17 cellular contexts compared by ENCODE assay signal in genomic region chr5:60830581-60831127, GRCh38. TPM values are rescaled to one million over a fixed set of nuclear protein-coding genes. Genes with fewer than 3 reads are reported as not detected.
DNase-seq lines count a peak whose midpoint lies in the region; ATAC-seq, FAIRE-seq and TF ChIP-seq lines count a peak whose summit lies in the region.
"Had no signal": no experiment of that assay in that cellular context is flagged by ENCODE, and none has a peak within 500 bp of the region (broad histone marks: within the 10 kb centered on the region; RNA-seq: fewer than 3 reads in every experiment).

No MANE protein-coding gene starts in this region.

- FAIRE-seq in HepG2 (lab: Jason Lieb, UNC), result no peak
- peak; percentile 51 for FAIRE-seq in pancreas (lab: Jason Lieb, UNC)

- no peak for TF ChIP-seq RAD21 in HepG2 (CRISPR knock-in tag; IDR thresholded peaks at IDR 0.05)

- no peaks in the 10 kb centered on the region for H3K79me2 ChIP-seq in HepG2 (ENCODE audit: insufficient read depth, low read length)

- TF ChIP-seq POLR2A in HepG2 (IDR thresholded peaks at IDR 0.05; ENCODE audit: insufficient read depth in 1 of 2, low read depth in 2 of 2, low read length in 2 of 2) (no peak), right lobe of liver (IDR thresholded peaks at IDR 0.05) (no peak)

- H4K20me1 ChIP-seq in HepG2 (ENCODE audit: insufficient read depth, low read length), result no peaks in the 10 kb centered on the region

- no peak overlapping the region for H3K4me2 ChIP-seq in HepG2 (ENCODE audit: low read depth, low read length)

- H3K9ac ChIP-seq in HepG2 (ENCODE audit: insufficient read depth, low read depth, low read length), result no peak overlapping the region

- intact Hi-C loops in HepG2 (cut with micrococcal nuclease; ENCODE audit: unreplicated experiment) (loop anchor here (10.0 kb wide), 1 partner anchor 1264 kb away; no protein-coding TSS in a partner anchor), right lobe of liver (cut with DNase I) (no loop called here), pancreas (cut with DNase I) (no loop called here)

- BruUV-seq in HepG2 (replicated peaks; lab: Mats Ljungman, UMichigan), result no TSS peak

- DNase-seq in HepG2 (ENCODE audit: low spot score) (no peak), right lobe of liver (no peak), pancreas (peak in 1 of 6 donors; percentile 7), ecto neural progenitor cell (ENCODE audit: low spot score) (no peak), NCI-H1930 (lab: John Stamatoyannopoulos, UW) (no peak)
- DNase-seq: ACHN; activated CD4-positive, CD25-positive, alpha-beta regulatory T cell treated with anti-CD3 and anti-CD28 coated beads, Interleukin-2, amount 50 U/mL, for 72 hours; HCEC 1CT; NCI-H187; NCI-H526 treated with DMSO at 0.1 percent for 48 hours; psoas muscle; T-helper 17 cell had no signal

- POLR2A ChIA-PET in HepG2 (lab: Yijun Ruan, JAX), result no interaction called here

- TF ChIP-seq EP300 in HepG2 (IDR thresholded peaks at IDR 0.05; ENCODE audit: low read depth in 2 of 2, low read length in 2 of 2) (no peak), HepG2 (CRISPR knock-in tag; IDR thresholded peaks at IDR 0.05; ENCODE audit: borderline replicate concordance) (no peak)

- H3K36me3 ChIP-seq in HepG2 (replicated peaks in 1 of 2; ENCODE audit: control insufficient read depth in 1 of 2, insufficient read depth in 2 of 2, low read length in 2 of 2), result no peaks in the 10 kb centered on the region
- H3K36me3 ChIP-seq in right lobe of liver, result no peaks in the 10 kb centered on the region
- no peaks in the 10 kb centered on the region for H3K36me3 ChIP-seq in pancreas

- no peak for TF ChIP-seq CTCF in HepG2 (CRISPR knock-in tag; IDR thresholded peaks at IDR 0.05)
- no peak for TF ChIP-seq CTCF in right lobe of liver (IDR thresholded peaks at IDR 0.05)
- TF ChIP-seq CTCF in pancreas (IDR thresholded peaks at IDR 0.05), result no peak

- no peak overlapping the region for H2AFZ ChIP-seq in HepG2 (ENCODE audit: low read length)

- ATAC-seq in HepG2, result no peak
- ATAC-seq in right lobe of liver, result no peak
- peak; percentile 58 for ATAC-seq in GM21717 (IDR thresholded peaks at IDR 0.05; ENCODE audit: unreplicated experiment)
- ATAC-seq in HG03159 (IDR thresholded peaks at IDR 0.05; ENCODE audit: unreplicated experiment), result peak; percentile 60
- peak; percentile 44 to 67 (median 60) for ATAC-seq in pancreas
- no peak for ATAC-seq in HG03139 (IDR thresholded peaks at IDR 0.05; ENCODE audit: unreplicated experiment)
- ATAC-seq: left lobe of liver, psoas muscle, T-helper 17 cell had no signal

- H3K4me1 ChIP-seq in HepG2 (ENCODE audit: insufficient read depth, low read length) (no peaks in the 10 kb centered on the region), right lobe of liver (no peaks in the 10 kb centered on the region), pancreas (peaks cover 0 to 14% (median 0%) of the 10 kb centered on the region in 3 donors)
- H3K4me1 ChIP-seq: psoas muscle had no signal

- no peaks in the 10 kb centered on the region for H3K27me3 ChIP-seq in HepG2 (ENCODE audit: control insufficient read depth in 1 of 2, insufficient read depth in 2 of 2, low read length in 2 of 2)
- no peaks in the 10 kb centered on the region for H3K27me3 ChIP-seq in right lobe of liver
- no peaks in the 10 kb centered on the region for H3K27me3 ChIP-seq in pancreas

- in situ Hi-C loops in HepG2 (cut with HindIII; ENCODE audit: extremely low pct_ligation_motif_present, low pct_unique_long_range_greater_than_20kb), result no loop called here

- H3K9me3 ChIP-seq in HepG2 (ENCODE audit: low read length) (no peaks in the 10 kb centered on the region), right lobe of liver (no peaks in the 10 kb centered on the region), pancreas (peaks cover 0 to 3% (median 0%) of the 10 kb centered on the region in 4 donors)
- H3K9me3 ChIP-seq: psoas muscle had no signal

- CTCF ChIA-PET in HepG2 (lab: Yijun Ruan, JAX; ENCODE audit: low intra/inter-chr PET ratio, low total read pairs), result no interaction called here

- H3K4me3 ChIP-seq in HepG2 (replicated peaks in 1 of 3; ENCODE audit: insufficient read depth in 1 of 3, low read depth in 2 of 3, low read length in 3 of 3) (no peak overlapping the region), right lobe of liver (no peak overlapping the region), pancreas (no peak overlapping the region)
- H3K4me3 ChIP-seq: psoas muscle had no signal

- H3K27ac ChIP-seq in HepG2 (ENCODE audit: extremely low read length, insufficient read depth, low read length), result no peak overlapping the region
- no peak overlapping the region for H3K27ac ChIP-seq in right lobe of liver
- H3K27ac ChIP-seq in pancreas, result peak overlapping the region in 1 of 4 donors; percentile 3
- H3K27ac ChIP-seq: psoas muscle, RWPE1 had no signal

RNA-seq across cellular contexts. Expression of gene ELOVL7, which starts 13.4 kb away (rescaled TPM):
- total RNA-seq in HepG2 (2016; rRNA removed; fragmentation: Illumina TruSeq; extraction: Trizol) (5.1 and 7.3 TPM in 2 replicates), right lobe of liver (1 to 10 TPM in 1 of 6 experiments, under 1 TPM in 5; 0.19 to 1.2 (median 0.63) TPM), pancreas (10 to 100 TPM in 2 of 6 donors, 1 to 10 TPM in 4; 6.1 to 11.1 (median 6.8) TPM)
- total RNA-seq in HepG2 (2016; cell fraction: cytosol; rRNA removed; fragmentation: Illumina TruSeq; extraction: Trizol; ENCODE audit: low read depth), result 0.40 and 1.1 TPM in 2 replicates
- total RNA-seq in HepG2 (2016; cell fraction: insoluble cytoplasmic fraction; rRNA removed; fragmentation: Illumina TruSeq; extraction: Trizol), result 4.3 and 8.0 TPM in 2 replicates
- 2.5 and 3.4 TPM in 2 replicates for total RNA-seq in HepG2 (2016; cell fraction: membrane; rRNA removed; fragmentation: Illumina TruSeq; extraction: Trizol)
- 8.0 TPM in 2 replicates for total RNA-seq in HepG2 (2016; cell fraction: nucleus; rRNA removed; fragmentation: Illumina TruSeq; extraction: Trizol)
- polyA plus RNA-seq in HepG2 (2011; rRNA removed) (4.5 and 4.7 TPM in 2 replicates), pancreas (1 to 10 TPM; 3.4 to 4.4 TPM)
- polyA plus RNA-seq in HepG2 (2011; cell fraction: cytosol; rRNA removed), result 2.0 and 3.0 TPM in 2 replicates
- 1.8 and 2.0 TPM in 2 replicates for polyA plus RNA-seq in HepG2 (2011; cell fraction: nucleus; rRNA removed)
- 3.1 and 3.4 TPM in 2 replicates for polyA plus RNA-seq in HepG2 (2012)
- 0.42 and 0.61 TPM in 2 replicates for polyA plus RNA-seq in HepG2 (2016; cell fraction: cytosol; fragmentation: Illumina TruSeq; extraction: Trizol; ENCODE audit: low read depth)
- polyA plus RNA-seq in HepG2 (2016; cell fraction: insoluble cytoplasmic fraction; fragmentation: Illumina TruSeq; extraction: Trizol; ENCODE audit: low read depth), result 4.1 and 5.1 TPM in 2 replicates
- polyA plus RNA-seq in HepG2 (2016; cell fraction: membrane; fragmentation: Illumina TruSeq; extraction: Trizol; ENCODE audit: low read depth), result 1.4 and 1.7 TPM in 2 replicates
- polyA plus RNA-seq in HepG2 (2016; cell fraction: nucleus; fragmentation: Illumina TruSeq; extraction: Trizol; ENCODE audit: insufficient read depth, low read depth), result 8.6 and 10.3 TPM in 2 replicates
- 4.1 and 5.9 TPM in 2 replicates for polyA minus RNA-seq in HepG2 (2011; rRNA and poly(A)+ RNA removed; ENCODE audit: low replicate concordance)
- polyA minus RNA-seq in HepG2 (2011; cell fraction: cytosol; rRNA and poly(A)+ RNA removed), result 3.6 and 4.6 TPM in 2 replicates
- 2.7 and 5.0 TPM in 2 replicates for polyA minus RNA-seq in HepG2 (2011; cell fraction: nucleus; rRNA and poly(A)+ RNA removed)

Comparison
In these comparisons a context has a peak if more than half of its experiments do, and no peak if none do; other contexts are left out.
1. ATAC-seq: peak in GM21717 (single experiment), HG03159 (single experiment) and pancreas (4 of 4); none in HepG2 (single experiment), right lobe of liver (0 of 4) and HG03139 (single experiment).